Comparison of ENCODE assay signal across 9 cellular contexts in genomic region chr2:112113354-112113753, GRCh38. TPM values are rescaled to one million over a fixed set of nuclear protein-coding genes. Genes with fewer than 3 reads are reported as not detected.
A peak's percentile ranks its signal among the peaks of the same experiment; 100 is the strongest.
DNase-seq lines count a peak whose midpoint lies in the region; ATAC-seq lines count a peak whose summit lies in the region.
"Not testable (repeated sequence)": the region's sequence is repeated elsewhere in the genome, so short reads cannot be mapped to it uniquely, and the experiment has no call there.
"Had no signal": no experiment of that assay in that cellular context is flagged by ENCODE, and none has a peak within 500 bp of the region (broad histone marks: within the 10 kb centered on the region; RNA-seq: fewer than 3 reads in every experiment).

No MANE protein-coding gene starts in this region.

- peaks cover 12% of the 10 kb centered on the region in 2 experiments for H3K9me3 ChIP-seq in CD4-positive, CD25-positive, alpha-beta regulatory T cell (ENCODE audit: control insufficient read depth in 2 of 2, low read length in 2 of 2)

- DNase-seq in CD4-positive, CD25-positive, alpha-beta regulatory T cell; activated CD4-positive, alpha-beta T cell treated with anti-CD3 and anti-CD28 coated beads for 36 hours; activated T-cell treated with anti-CD3 and anti-CD28 coated beads, Interleukin-2, amount 50 U/mL, for 24 hours; activated naive CD8-positive, alpha-beta T cell treated with anti-CD3 and anti-CD28 coated beads, Interleukin-2, amount 50 U/mL, for 24 hours; stimulated activated effector memory CD8-positive, alpha-beta T cell treated with anti-CD3 and anti-CD28 coated beads, Interleukin-12 subunit alpha, Interleukin-12 subunit beta, amount 100 ng/mL, for 72 hours (ENCODE audit: low spot score in 2 of 2): not testable (repeated sequence)

- intact Hi-C loops in activated CD4-positive, alpha-beta T cell treated with anti-CD3 and anti-CD28 coated beads for 36 hours (cut with DNase I, micrococcal nuclease), result loop anchor here in 1 of 2 experiments (2.0 kb wide), 1 partner anchor 47 kb away; no protein-coding TSS in a partner anchor

- H3K27me3 ChIP-seq in CD4-positive, CD25-positive, alpha-beta regulatory T cell (ENCODE audit: control insufficient read depth, insufficient read depth, low read length), result not testable (repeated sequence)

- not testable (repeated sequence) for ATAC-seq in CD4-positive, CD25-positive, alpha-beta regulatory T cell (ENCODE audit: low read depth in 2 of 2); activated CD4-positive, alpha-beta T cell treated with anti-CD3 and anti-CD28 coated beads for 36 hours; activated naive CD8-positive, alpha-beta T cell treated with anti-CD3 and anti-CD28 coated beads, Interleukin-2, amount 50 U/mL, for 24 hours
- peak; percentile 69 for ATAC-seq in activated T-helper 17 cell treated with anti-CD3 and anti-CD28 coated beads, Interleukin-2, amount 50 U/mL, for 72 hours (replicated peaks)
- peak; percentile 47 for ATAC-seq in stimulated activated effector memory CD8-positive, alpha-beta T cell treated with anti-CD3 and anti-CD28 coated beads, Interleukin-12 subunit alpha, Interleukin-12 subunit beta, amount 100 ng/mL, for 72 hours

- H3K27ac Mint-ChIP-seq in CD4-positive, CD25-positive, alpha-beta regulatory T cell, result peak overlapping the region in 2 of 3 donors; percentile 56 to 88
- H3K27ac Mint-ChIP-seq in activated CD4-positive, alpha-beta T cell treated with anti-CD3 and anti-CD28 coated beads for 36 hours, result peak overlapping the region; percentile 77
- peak overlapping the region; percentile 81 for H3K27ac Mint-ChIP-seq in activated T-cell treated with anti-CD3 and anti-CD28 coated beads, Interleukin-2, amount 50 U/mL, for 24 hours
- peak overlapping the region; percentile 77 for H3K27ac Mint-ChIP-seq in activated T-helper 17 cell treated with anti-CD3 and anti-CD28 coated beads, Interleukin-2, amount 50 U/mL, for 72 hours
- peak overlapping the region; percentile 42 for H3K27ac Mint-ChIP-seq in activated naive CD4-positive, alpha-beta T cell treated with anti-CD3 and anti-CD28 coated beads, Interleukin-2, amount 50 U/mL, for 24 hours
- peak overlapping the region; percentile 2 for H3K27ac Mint-ChIP-seq in activated naive CD8-positive, alpha-beta T cell treated with anti-CD3 and anti-CD28 coated beads, Interleukin-2, amount 50 U/mL, for 24 hours
- peak overlapping the region; percentile 62 for H3K27ac Mint-ChIP-seq in stimulated activated effector memory CD8-positive, alpha-beta T cell treated with anti-CD3 and anti-CD28 coated beads, Interleukin-12 subunit alpha, Interleukin-12 subunit beta, amount 100 ng/mL, for 72 hours

- H3K4me3 Mint-ChIP-seq in CD4-positive, CD25-positive, alpha-beta regulatory T cell; activated CD4-positive, alpha-beta T cell treated with anti-CD3 and anti-CD28 coated beads for 36 hours; activated T-cell treated with anti-CD3 and anti-CD28 coated beads, Interleukin-2, amount 50 U/mL, for 24 hours; activated T-helper 17 cell treated with anti-CD3 and anti-CD28 coated beads, Interleukin-2, amount 50 U/mL, for 72 hours; activated naive CD4-positive, alpha-beta T cell treated with anti-CD3 and anti-CD28 coated beads, Interleukin-2, amount 50 U/mL, for 24 hours; activated naive CD8-positive, alpha-beta T cell treated with anti-CD3 and anti-CD28 coated beads, Interleukin-2, amount 50 U/mL, for 24 hours; stimulated activated effector memory CD8-positive, alpha-beta T cell treated with anti-CD3 and anti-CD28 coated beads, Interleukin-12 subunit alpha, Interleukin-12 subunit beta, amount 100 ng/mL, for 72 hours: not testable (repeated sequence)

- peaks cover 68% of the 10 kb centered on the region for H3K36me3 ChIP-seq in CD4-positive, CD25-positive, alpha-beta regulatory T cell (ENCODE audit: control insufficient read depth, insufficient read depth, low read length)

- H3K9me3 Mint-ChIP-seq in CD4-positive, CD25-positive, alpha-beta regulatory T cell, result peaks cover 0 to 15% (median 5%) of the 10 kb centered on the region in 7 donors
- peaks cover 15% of the 10 kb centered on the region for H3K9me3 Mint-ChIP-seq in activated CD4-positive, alpha-beta T cell treated with anti-CD3 and anti-CD28 coated beads for 36 hours (ENCODE audit: low read depth)
- peaks cover 17% of the 10 kb centered on the region for H3K9me3 Mint-ChIP-seq in activated T-cell treated with anti-CD3 and anti-CD28 coated beads, Interleukin-2, amount 50 U/mL, for 24 hours
- H3K9me3 Mint-ChIP-seq in activated T-helper 17 cell treated with anti-CD3 and anti-CD28 coated beads, Interleukin-2, amount 50 U/mL, for 72 hours; activated naive CD4-positive, alpha-beta T cell treated with anti-CD3 and anti-CD28 coated beads, Interleukin-2, amount 50 U/mL, for 24 hours; stimulated activated effector memory CD8-positive, alpha-beta T cell treated with anti-CD3 and anti-CD28 coated beads, Interleukin-12 subunit alpha, Interleukin-12 subunit beta, amount 100 ng/mL, for 72 hours: not testable (repeated sequence)
- peaks cover 19% of the 10 kb centered on the region for H3K9me3 Mint-ChIP-seq in activated naive CD8-positive, alpha-beta T cell treated with anti-CD3 and anti-CD28 coated beads, Interleukin-2, amount 50 U/mL, for 24 hours

- POLR2A ChIA-PET in activated CD4-positive, alpha-beta T cell treated with anti-CD3 and anti-CD28 coated beads for 36 hours (lab: Charles Lee), result interaction anchor here (1.2 kb wide), 1 partner anchor 34 kb away, joined by 3 read pairs; no protein-coding TSS in a partner anchor

- H3K36me3 Mint-ChIP-seq in CD4-positive, CD25-positive, alpha-beta regulatory T cell, result peaks cover 58% of the 10 kb centered on the region
- H3K36me3 Mint-ChIP-seq in activated CD4-positive, alpha-beta T cell treated with anti-CD3 and anti-CD28 coated beads for 36 hours (ENCODE audit: low read depth), result peaks cover 63% of the 10 kb centered on the region
- peaks cover 76% of the 10 kb centered on the region for H3K36me3 Mint-ChIP-seq in activated T-cell treated with anti-CD3 and anti-CD28 coated beads, Interleukin-2, amount 50 U/mL, for 24 hours (ENCODE audit: low read depth)
- peaks cover 78% of the 10 kb centered on the region for H3K36me3 Mint-ChIP-seq in activated T-helper 17 cell treated with anti-CD3 and anti-CD28 coated beads, Interleukin-2, amount 50 U/mL, for 72 hours (ENCODE audit: low read depth)
- peaks cover 34% of the 10 kb centered on the region for H3K36me3 Mint-ChIP-seq in activated naive CD4-positive, alpha-beta T cell treated with anti-CD3 and anti-CD28 coated beads, Interleukin-2, amount 50 U/mL, for 24 hours
- H3K36me3 Mint-ChIP-seq in activated naive CD8-positive, alpha-beta T cell treated with anti-CD3 and anti-CD28 coated beads, Interleukin-2, amount 50 U/mL, for 24 hours (ENCODE audit: low read depth), result peaks cover 51% of the 10 kb centered on the region
- peaks cover 80% of the 10 kb centered on the region for H3K36me3 Mint-ChIP-seq in stimulated activated effector memory CD8-positive, alpha-beta T cell treated with anti-CD3 and anti-CD28 coated beads, Interleukin-12 subunit alpha, Interleukin-12 subunit beta, amount 100 ng/mL, for 72 hours

- H3K4me3 ChIP-seq in CD4-positive, CD25-positive, alpha-beta regulatory T cell (ENCODE audit: low read depth, low read length), result not testable (repeated sequence)

- H3K27me3 Mint-ChIP-seq in CD4-positive, CD25-positive, alpha-beta regulatory T cell; activated CD4-positive, alpha-beta T cell treated with anti-CD3 and anti-CD28 coated beads for 36 hours; activated T-cell treated with anti-CD3 and anti-CD28 coated beads, Interleukin-2, amount 50 U/mL, for 24 hours; activated T-helper 17 cell treated with anti-CD3 and anti-CD28 coated beads, Interleukin-2, amount 50 U/mL, for 72 hours; activated naive CD4-positive, alpha-beta T cell treated with anti-CD3 and anti-CD28 coated beads, Interleukin-2, amount 50 U/mL, for 24 hours; activated naive CD8-positive, alpha-beta T cell treated with anti-CD3 and anti-CD28 coated beads, Interleukin-2, amount 50 U/mL, for 24 hours: not testable (repeated sequence)

- H3K4me1 Mint-ChIP-seq in CD4-positive, CD25-positive, alpha-beta regulatory T cell; activated T-cell treated with anti-CD3 and anti-CD28 coated beads, Interleukin-2, amount 50 U/mL, for 24 hours (ENCODE audit: low read depth); activated naive CD4-positive, alpha-beta T cell treated with anti-CD3 and anti-CD28 coated beads, Interleukin-2, amount 50 U/mL, for 24 hours; activated naive CD8-positive, alpha-beta T cell treated with anti-CD3 and anti-CD28 coated beads, Interleukin-2, amount 50 U/mL, for 24 hours; stimulated activated effector memory CD8-positive, alpha-beta T cell treated with anti-CD3 and anti-CD28 coated beads, Interleukin-12 subunit alpha, Interleukin-12 subunit beta, amount 100 ng/mL, for 72 hours: not testable (repeated sequence)
- H3K4me1 Mint-ChIP-seq in activated CD4-positive, alpha-beta T cell treated with anti-CD3 and anti-CD28 coated beads for 36 hours, result peaks cover 16% of the 10 kb centered on the region
- H3K4me1 Mint-ChIP-seq in activated T-helper 17 cell treated with anti-CD3 and anti-CD28 coated beads, Interleukin-2, amount 50 U/mL, for 72 hours, result peaks cover 10% of the 10 kb centered on the region

- H3K4me1 ChIP-seq in CD4-positive, CD25-positive, alpha-beta regulatory T cell (ENCODE audit: control insufficient read depth, insufficient read depth, low read length, poor library complexity, severe bottlenecking), result not testable (repeated sequence)

- CTCF ChIA-PET in activated CD4-positive, alpha-beta T cell treated with anti-CD3 and anti-CD28 coated beads for 36 hours (lab: Charles Lee), result interaction anchor here (0.8 to 1.0 kb wide), 2 partner anchors 8 to 59 kb away, joined by 3 to 5 read pairs; no protein-coding TSS in a partner anchor

- not testable (repeated sequence) for H3K27ac ChIP-seq in CD4-positive, CD25-positive, alpha-beta regulatory T cell (ENCODE audit: insufficient read depth, low read length, poor library complexity, severe bottlenecking)

RNA-seq across cellular contexts. Expression of gene FBLN7, which starts 24.8 kb away (rescaled TPM):
- 19.3 TPM for total RNA-seq in CD4-positive, CD25-positive, alpha-beta regulatory T cell
- 10 to 100 TPM; 29.9 to 40.2 (median 36.5) TPM for polyA plus RNA-seq in CD4-positive, CD25-positive, alpha-beta regulatory T cell
- 10 to 100 TPM; 40.5 to 40.6 TPM for total RNA-seq in activated CD4-positive, alpha-beta T cell treated with anti-CD3 and anti-CD28 coated beads for 36 hours
- total RNA-seq in activated T-helper 17 cell treated with anti-CD3 and anti-CD28 coated beads, Interleukin-2, amount 50 U/mL, for 72 hours, result 10 to 100 TPM; 24.4 to 49.9 TPM
- total RNA-seq: Daoy, G401 had no signal

RNA-seq across cellular contexts. Expression of gene TMEM87B, which starts 58.3 kb away (rescaled TPM):
- 24.6 TPM for total RNA-seq in CD4-positive, CD25-positive, alpha-beta regulatory T cell
- 10 to 100 TPM in 3 of 4 donors, 1 to 10 TPM in 1; 9.1 to 15.6 (median 11.8) TPM for polyA plus RNA-seq in CD4-positive, CD25-positive, alpha-beta regulatory T cell
- total RNA-seq in activated CD4-positive, alpha-beta T cell treated with anti-CD3 and anti-CD28 coated beads for 36 hours, result 10 to 100 TPM; 14.5 to 17.6 TPM
- total RNA-seq in activated T-helper 17 cell treated with anti-CD3 and anti-CD28 coated beads, Interleukin-2, amount 50 U/mL, for 72 hours, result 10 to 100 TPM; 19.9 to 27.7 TPM

Comparison
In these comparisons a context has a peak if more than half of its experiments do, and no peak if none do; other contexts are left out.
1. H3K27ac Mint-ChIP-seq: peak in every context shown above with its lines; median percentile 81 in activated T-cell treated with anti-CD3 and anti-CD28 coated beads, Interleukin-2, amount 50 U/mL, for 24 hours; 77 in activated CD4-positive, alpha-beta T cell treated with anti-CD3 and anti-CD28 coated beads for 36 hours; 77 in activated T-helper 17 cell treated with anti-CD3 and anti-CD28 coated beads, Interleukin-2, amount 50 U/mL, for 72 hours; 72 in CD4-positive, CD25-positive, alpha-beta regulatory T cell; 62 in stimulated activated effector memory CD8-positive, alpha-beta T cell treated with anti-CD3 and anti-CD28 coated beads, Interleukin-12 subunit alpha, Interleukin-12 subunit beta, amount 100 ng/mL, for 72 hours; 42 in activated naive CD4-positive, alpha-beta T cell treated with anti-CD3 and anti-CD28 coated beads, Interleukin-2, amount 50 U/mL, for 24 hours; 2 in activated naive CD8-positive, alpha-beta T cell treated with anti-CD3 and anti-CD28 coated beads, Interleukin-2, amount 50 U/mL, for 24 hours.